In genomic region chr12:52925717-52926595, GRCh38 we compare ENCODE assay signal across 10 cellular contexts. TPM values are rescaled to one million over a fixed set of nuclear protein-coding genes. Genes with fewer than 3 reads are reported as not detected.
DNase-seq lines count a peak whose midpoint lies in the region; ATAC-seq and TF ChIP-seq lines count a peak whose summit lies in the region.
"Had no signal": no experiment of that assay in that cellular context is flagged by ENCODE, and none has a peak within 500 bp of the region (broad histone marks: within the 10 kb centered on the region; RNA-seq: fewer than 3 reads in every experiment).

No MANE protein-coding gene starts in this region.

- no peaks in the 10 kb centered on the region for H3K4me1 ChIP-seq in breast epithelium
- peaks cover 43 to 56% of the 10 kb centered on the region in 2 donors for H3K4me1 ChIP-seq in mucosa of rectum (ENCODE audit: control insufficient read depth in 2 of 2, insufficient read depth in 2 of 2, low read length in 2 of 2)

- TF ChIP-seq POLR2A in breast epithelium (IDR thresholded peaks at IDR 0.05), result no peak

- no peaks in the 10 kb centered on the region for H3K36me3 Mint-ChIP-seq in activated T-cell treated with anti-CD3 and anti-CD28 coated beads, Interleukin-2, amount 50 U/mL, for 72 hours (ENCODE audit: insufficient read depth in 2 of 2)
- H3K36me3 Mint-ChIP-seq in naive thymus-derived CD8-positive, alpha-beta T cell, result no peaks in the 10 kb centered on the region
- H3K36me3 Mint-ChIP-seq in activated CD4-positive, alpha-beta T cell treated with anti-CD3 and anti-CD28 coated beads, Interleukin-2, amount 10 ng/mL, durations not matched to agents 24 days and 14 days (ENCODE audit: low read depth), result no peaks in the 10 kb centered on the region

- H3K4me3 ChIP-seq in breast epithelium (no peak overlapping the region), mucosa of rectum (ENCODE audit: low read length in 2 of 2) (peak overlapping the region; percentile 36 to 57)

- H3K27me3 ChIP-seq in breast epithelium, result no peaks in the 10 kb centered on the region
- no peaks in the 10 kb centered on the region for H3K27me3 ChIP-seq in mucosa of rectum (ENCODE audit: control insufficient read depth in 2 of 2, insufficient read depth in 2 of 2, low read length in 2 of 2)

- no peak for TF ChIP-seq CTCF in breast epithelium (IDR thresholded peaks at IDR 0.05)

- H3K27ac ChIP-seq in breast epithelium, result peak overlapping the region; percentile 77 to 82
- peak overlapping the region; percentile 96 to 97 for H3K27ac ChIP-seq in mucosa of rectum (ENCODE audit: low read depth in 2 of 2, low read length in 2 of 2)

- no peak for ATAC-seq in activated T-cell treated with anti-CD3 and anti-CD28 coated beads, Interleukin-2, amount 50 U/mL, for 72 hours (replicated peaks in 1 of 2)
- ATAC-seq in naive thymus-derived CD8-positive, alpha-beta T cell, result no peak

- H3K4me3 Mint-ChIP-seq in activated T-cell treated with anti-CD3 and anti-CD28 coated beads, Interleukin-2, amount 50 U/mL, for 72 hours, result no peak overlapping the region
- no peak overlapping the region for H3K4me3 Mint-ChIP-seq in naive thymus-derived CD8-positive, alpha-beta T cell
- H3K4me3 Mint-ChIP-seq in activated CD4-positive, alpha-beta T cell treated with anti-CD3 and anti-CD28 coated beads, Interleukin-2, amount 10 ng/mL, durations not matched to agents 24 days and 14 days, result no peak overlapping the region

- intact Hi-C loops in breast epithelium (cut with DNase I; ENCODE audit: low total_unique reads), result no loop called here
- intact Hi-C loops in activated CD4-positive, alpha-beta T cell treated with anti-CD3 and anti-CD28 coated beads, Interleukin-2, amount 10 ng/mL, durations not matched to agents 24 days and 14 days (cut with micrococcal nuclease), result no loop called here

- no peaks in the 10 kb centered on the region for H3K36me3 ChIP-seq in breast epithelium
- H3K36me3 ChIP-seq in mucosa of rectum (ENCODE audit: control insufficient read depth in 2 of 2, insufficient read depth in 2 of 2, low read length in 2 of 2), result no peaks in the 10 kb centered on the region

- peaks cover 6% of the 10 kb centered on the region for H3K27me3 Mint-ChIP-seq in activated T-cell treated with anti-CD3 and anti-CD28 coated beads, Interleukin-2, amount 50 U/mL, for 72 hours (ENCODE audit: low read depth)
- H3K27me3 Mint-ChIP-seq in naive thymus-derived CD8-positive, alpha-beta T cell, result peaks cover 0 to 10% (median 4%) of the 10 kb centered on the region in 5 donors
- H3K27me3 Mint-ChIP-seq in activated CD4-positive, alpha-beta T cell treated with anti-CD3 and anti-CD28 coated beads, Interleukin-2, amount 10 ng/mL, durations not matched to agents 24 days and 14 days, result peaks cover 8% of the 10 kb centered on the region

- H3K9me3 Mint-ChIP-seq in activated T-cell treated with anti-CD3 and anti-CD28 coated beads, Interleukin-2, amount 50 U/mL, for 72 hours, result no peaks in the 10 kb centered on the region
- no peaks in the 10 kb centered on the region for H3K9me3 Mint-ChIP-seq in naive thymus-derived CD8-positive, alpha-beta T cell
- no peaks in the 10 kb centered on the region for H3K9me3 Mint-ChIP-seq in activated CD4-positive, alpha-beta T cell treated with anti-CD3 and anti-CD28 coated beads, Interleukin-2, amount 10 ng/mL, durations not matched to agents 24 days and 14 days

- H3K4me1 Mint-ChIP-seq in activated T-cell treated with anti-CD3 and anti-CD28 coated beads, Interleukin-2, amount 50 U/mL, for 72 hours (ENCODE audit: low read depth), result no peaks in the 10 kb centered on the region
- no peaks in the 10 kb centered on the region for H3K4me1 Mint-ChIP-seq in naive thymus-derived CD8-positive, alpha-beta T cell
- peaks cover 6% of the 10 kb centered on the region for H3K4me1 Mint-ChIP-seq in activated CD4-positive, alpha-beta T cell treated with anti-CD3 and anti-CD28 coated beads, Interleukin-2, amount 10 ng/mL, durations not matched to agents 24 days and 14 days

- H3K27ac Mint-ChIP-seq in activated T-cell treated with anti-CD3 and anti-CD28 coated beads, Interleukin-2, amount 50 U/mL, for 72 hours, result no peak overlapping the region
- peak overlapping the region in 1 of 10 donors; percentile 43 for H3K27ac Mint-ChIP-seq in naive thymus-derived CD8-positive, alpha-beta T cell
- H3K27ac Mint-ChIP-seq in activated CD4-positive, alpha-beta T cell treated with anti-CD3 and anti-CD28 coated beads, Interleukin-2, amount 10 ng/mL, durations not matched to agents 24 days and 14 days, result no peak overlapping the region

- DNase-seq in ELF-1 (ENCODE audit: low read depth, low spot score), result peak; percentile 94
- DNase-seq in NCI-H2107 treated with DMSO at 0.1 percent for 48 hours (lab: John Stamatoyannopoulos, UW; ENCODE audit: unreplicated experiment), result peak; percentile 99
- DNase-seq in breast epithelium (ENCODE audit: low spot score in 2 of 2), result no peak
- DNase-seq in activated T-cell treated with anti-CD3 and anti-CD28 coated beads, Interleukin-2, amount 50 U/mL, for 72 hours, result no peak
- no peak for DNase-seq in NCI-H446 (lab: John Stamatoyannopoulos, UW)
- DNase-seq in naive thymus-derived CD8-positive, alpha-beta T cell, result no peak
- no peak for DNase-seq in activated CD4-positive, alpha-beta T cell treated with anti-CD3 and anti-CD28 coated beads, Interleukin-2, amount 10 ng/mL, durations not matched to agents 24 days and 14 days
- DNase-seq: activated T-cell treated with anti-CD3 and anti-CD28 coated beads, Interleukin-2, amount 50 U/mL, for 1 hour; stimulated activated CD4-positive, alpha-beta T cell treated with anti-CD3 and anti-CD28 coated beads, Interleukin-2, amount 100 ng/mL, for 48 hours had no signal

- POLR2A ChIA-PET in naive thymus-derived CD8-positive, alpha-beta T cell (lab: Charles Lee), result interaction anchor here (0.7 kb wide), 1 partner anchor 22 kb away, joined by 3 read pairs; no protein-coding TSS in a partner anchor

- H3K9me3 ChIP-seq in breast epithelium, result no peaks in the 10 kb centered on the region
- no peaks in the 10 kb centered on the region for H3K9me3 ChIP-seq in mucosa of rectum (ENCODE audit: control insufficient read depth in 2 of 2, low read length in 2 of 2)

- peak overlapping the region; percentile 69 to 70 for H3K9ac ChIP-seq in mucosa of rectum (ENCODE audit: low read depth in 1 of 2, low read length in 2 of 2)

RNA-seq across cellular contexts. Expression of gene KRT8, which starts 21.1 kb away (rescaled TPM):
- 100 to 1,000 TPM in 2 of 3 donors, 1 to 10 TPM in 1; 4.6 to 430 (median 153) TPM for total RNA-seq in breast epithelium
- under 1 TPM; 0.65 TPM for total RNA-seq in activated T-cell treated with anti-CD3 and anti-CD28 coated beads, Interleukin-2, amount 50 U/mL, for 72 hours
- under 1 TPM; 0.52 to 0.66 TPM for total RNA-seq in naive thymus-derived CD8-positive, alpha-beta T cell
- not detected for polyA plus RNA-seq in naive thymus-derived CD8-positive, alpha-beta T cell
- 0.51 TPM in 1 of 2 replicates, not detected in the other for total RNA-seq in activated CD4-positive, alpha-beta T cell treated with anti-CD3 and anti-CD28 coated beads, Interleukin-2, amount 10 ng/mL, durations not matched to agents 24 days and 14 days

RNA-seq across cellular contexts. Expression of gene KRT18, which starts 23.0 kb away (rescaled TPM):
- total RNA-seq in breast epithelium, result 100 to 1,000 TPM in 2 of 3 donors, 1 to 10 TPM in 1; 2.1 to 380 (median 213) TPM
- 1 to 10 TPM; 3.3 to 5.1 TPM for total RNA-seq in activated T-cell treated with anti-CD3 and anti-CD28 coated beads, Interleukin-2, amount 50 U/mL, for 72 hours
- 10 to 100 TPM in 1 of 2 experiments, 1 to 10 TPM in 1; 9.7 to 10.6 TPM for total RNA-seq in naive thymus-derived CD8-positive, alpha-beta T cell
- polyA plus RNA-seq in naive thymus-derived CD8-positive, alpha-beta T cell, result 1 to 10 TPM; 3.5 to 9.3 (median 9.0) TPM
- total RNA-seq in activated CD4-positive, alpha-beta T cell treated with anti-CD3 and anti-CD28 coated beads, Interleukin-2, amount 10 ng/mL, durations not matched to agents 24 days and 14 days, result 2.4 and 2.7 TPM in 2 replicates

Comparison
In these comparisons a context has a peak if more than half of its experiments do, and no peak if none do; other contexts are left out.
1. DNase-seq: peak in ELF-1 (single experiment) and NCI-H2107 treated with DMSO at 0.1 percent for 48 hours (single experiment); none in breast epithelium (0 of 2), activated T-cell treated with anti-CD3 and anti-CD28 coated beads, Interleukin-2, amount 50 U/mL, for 72 hours (0 of 2), NCI-H446 (0 of 2), naive thymus-derived CD8-positive, alpha-beta T cell (0 of 10) and activated CD4-positive, alpha-beta T cell treated with anti-CD3 and anti-CD28 coated beads, Interleukin-2, amount 10 ng/mL, durations not matched to agents 24 days and 14 days (single experiment).
2. H3K4me3 ChIP-seq: peak in mucosa of rectum (2 of 2); none in breast epithelium (0 of 3).